Comparison of ENCODE assay signal across 1 cellular context in the genomic region with DNA sequence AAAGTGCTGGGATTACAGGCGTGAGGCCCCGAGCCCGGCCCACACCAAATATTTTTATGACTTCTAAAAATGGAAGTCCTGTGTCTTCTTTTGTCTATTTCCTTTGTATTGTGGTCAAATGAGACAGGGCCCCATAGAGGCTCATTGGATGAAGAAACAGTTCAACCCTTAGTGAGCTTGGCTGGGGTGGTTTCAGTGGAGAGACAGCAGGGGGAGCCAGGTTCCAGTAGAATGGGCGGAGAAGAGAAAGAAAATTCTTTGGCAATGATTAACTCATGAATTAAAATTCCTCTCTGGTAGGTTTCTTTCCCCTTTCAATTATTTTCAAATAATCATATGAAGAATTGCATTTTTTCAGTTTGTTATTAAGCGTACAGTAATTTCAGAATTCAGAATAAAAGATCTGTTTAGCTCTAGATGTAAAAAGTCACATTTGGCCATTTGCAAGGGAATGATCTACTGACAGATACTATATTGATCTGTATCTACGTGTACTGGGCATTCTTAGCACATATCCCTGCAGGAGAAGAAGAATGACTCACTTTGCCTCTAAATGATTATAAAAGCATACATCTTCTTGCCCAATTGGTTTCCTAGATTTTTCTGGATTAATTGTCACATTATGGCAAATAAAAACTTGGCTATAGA.
TF ChIP-seq lines count a peak whose summit lies in the region.

No MANE protein-coding gene starts in this region.

TF ChIP-seq in GM12878, 131 proteins besides CTCF, POLR2A, EP300 and RAD21:
- TF ChIP-seq POLR2AphosphoS5 (IDR thresholded peaks at IDR 0.05; ENCODE audit: low read length) (no peak), BRCA1 (IDR thresholded peaks at IDR 0.05; ENCODE audit: low read depth, low read length) (no peak), RB1 (IDR thresholded peaks at IDR 0.05; ENCODE audit: borderline replicate concordance) (no peak), ATF3 (IDR thresholded peaks at IDR 0.05; ENCODE audit: borderline replicate concordance, extremely low read depth, low read depth, low read length) (no peak), ZNF622 (IDR thresholded peaks at IDR 0.05) (no peak), POLR2AphosphoS2 (IDR thresholded peaks at IDR 0.05; ENCODE audit: low read depth, low read length) (no peak), ZBTB40 (IDR thresholded peaks at IDR 0.05; ENCODE audit: borderline replicate concordance) (no peak), NFYA (IDR thresholded peaks at IDR 0.05; ENCODE audit: borderline replicate concordance, low read depth, low read length) (no peak), ELK1 (IDR thresholded peaks at IDR 0.05; ENCODE audit: low read depth, low read length) (no peak), E2F4 (IDR thresholded peaks at IDR 0.05; ENCODE audit: low read depth, low read length) (no peak), NRF1 (conservative IDR thresholded peaks at IDR 0.05; ENCODE audit: low read depth, low read length) (no peak), FOS (IDR thresholded peaks at IDR 0.05; ENCODE audit: borderline replicate concordance, extremely low read depth, insufficient read length) (no peak), IKZF2 (IDR thresholded peaks at IDR 0.05) (no peak), RBBP5 (conservative IDR thresholded peaks at IDR 0.05) (no peak), ZBTB33 (IDR thresholded peaks at IDR 0.05) (no peak), ZNF24 (IDR thresholded peaks at IDR 0.05) (no peak)
- TF ChIP-seq, protein P1, sequence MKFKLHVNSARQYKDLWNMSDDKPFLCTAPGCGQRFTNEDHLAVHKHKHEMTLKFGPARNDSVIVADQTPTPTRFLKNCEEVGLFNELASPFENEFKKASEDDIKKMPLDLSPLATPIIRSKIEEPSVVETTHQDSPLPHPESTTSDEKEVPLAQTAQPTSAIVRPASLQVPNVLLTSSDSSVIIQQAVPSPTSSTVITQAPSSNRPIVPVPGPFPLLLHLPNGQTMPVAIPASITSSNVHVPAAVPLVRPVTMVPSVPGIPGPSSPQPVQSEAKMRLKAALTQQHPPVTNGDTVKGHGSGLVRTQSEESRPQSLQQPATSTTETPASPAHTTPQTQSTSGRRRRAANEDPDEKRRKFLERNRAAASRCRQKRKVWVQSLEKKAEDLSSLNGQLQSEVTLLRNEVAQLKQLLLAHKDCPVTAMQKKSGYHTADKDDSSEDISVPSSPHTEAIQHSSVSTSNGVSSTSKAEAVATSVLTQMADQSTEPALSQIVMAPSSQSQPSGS (IDR thresholded peaks at IDR 0.05; ENCODE audit: low read length), result no peak
